In the genomic region with DNA sequence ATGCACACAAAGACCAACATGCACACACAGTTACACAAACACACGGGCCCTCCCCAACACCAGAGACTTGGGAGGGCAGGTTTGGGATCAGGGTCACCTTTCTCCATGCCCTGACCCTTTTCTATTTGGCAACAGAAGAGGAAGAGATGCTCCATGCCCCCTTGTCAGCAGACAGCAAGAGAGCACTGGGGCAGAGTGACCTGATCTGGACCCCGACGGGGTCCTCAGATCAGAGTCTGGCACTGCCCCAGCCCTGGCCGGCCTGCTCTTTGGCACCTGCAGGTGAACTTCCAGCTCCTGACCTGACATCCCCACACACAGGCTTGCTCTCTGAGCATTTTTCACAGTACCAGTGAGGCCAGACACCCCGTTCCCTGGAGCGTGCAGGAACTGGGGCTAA, we compare ENCODE assay signal across 16 cellular contexts. TPM values are rescaled to one million over a fixed set of nuclear protein-coding genes. Genes with fewer than 3 reads are reported as not detected.
DNase-seq lines count a peak whose midpoint lies in the region; ATAC-seq and TF ChIP-seq lines count a peak whose summit lies in the region.
"Had no signal": no experiment of that assay in that cellular context is flagged by ENCODE, and none has a peak within 500 bp of the region (broad histone marks: within the 10 kb centered on the region; RNA-seq: fewer than 3 reads in every experiment).

No MANE protein-coding gene starts in this region.

- H3K36me3 Mint-ChIP-seq in natural killer cell = no peaks in the 10 kb centered on the region

- no peak overlapping the region for H4K8ac ChIP-seq in neuronal stem cell (ENCODE audit: low read depth, low read length)

- intact Hi-C loops in Right ventricle myocardium superior (cut with DNase I) = no loop called here
- intact Hi-C loops in cardiac septum (cut with DNase I) = no loop called here
- intact Hi-C loops in heart right ventricle (cut with DNase I) = no loop called here
- intact Hi-C loops in lower leg skin (cut with DNase I; ENCODE audit: low total_unique reads) = no loop called here
- intact Hi-C loops in natural killer cell (cut with micrococcal nuclease) = no loop called here

- no peak overlapping the region for H3K4me2 ChIP-seq in neuronal stem cell (ENCODE audit: insufficient read depth, low read length, poor library complexity, severe bottlenecking)

- no peak overlapping the region for H3K4me3 Mint-ChIP-seq in natural killer cell
- H3K4me3 Mint-ChIP-seq: B cell; CD4-positive, alpha-beta T cell had no signal

- H3K27me3 ChIP-seq in heart right ventricle (no peaks in the 10 kb centered on the region), neuronal stem cell (ENCODE audit: control insufficient read depth in 3 of 3, insufficient read depth in 3 of 3, low read depth in 1 of 3, low read length in 3 of 3) (no peaks in the 10 kb centered on the region)

- peak overlapping the region; percentile 6 for H2BK15ac ChIP-seq in neuronal stem cell (ENCODE audit: low read length)

- no peaks in the 10 kb centered on the region for H3K9me3 Mint-ChIP-seq in natural killer cell
- H3K9me3 Mint-ChIP-seq: CD4-positive, alpha-beta T cell had no signal

- TF ChIP-seq POLR2A in lower leg skin (IDR thresholded peaks at IDR 0.05) = no peak

- no peak overlapping the region for H3K23ac ChIP-seq in neuronal stem cell (ENCODE audit: low read depth, low read length, poor library complexity)

- no peak overlapping the region for H2AFZ ChIP-seq in neuronal stem cell (ENCODE audit: low read length)
- H2AFZ ChIP-seq: GM23248 had no signal

- H3K27ac Mint-ChIP-seq in natural killer cell = no peak overlapping the region
- H3K27ac Mint-ChIP-seq: B cell; CD4-positive, alpha-beta T cell had no signal

- H3K18ac ChIP-seq in neuronal stem cell (ENCODE audit: low read length) = no peak overlapping the region

- no peak overlapping the region for H3K4ac ChIP-seq in neuronal stem cell (ENCODE audit: low read length)

- H3K4me1 ChIP-seq in heart right ventricle = peaks cover 6 to 57% (median 28%) of the 10 kb centered on the region in 9 donors
- H3K4me1 ChIP-seq in neuronal stem cell (ENCODE audit: control insufficient read depth in 2 of 2, insufficient read depth in 1 of 2, low read depth in 1 of 2, low read length in 2 of 2) = peaks cover 0 to 9% of the 10 kb centered on the region in 2 donors

- no peak overlapping the region for H2BK5ac ChIP-seq in neuronal stem cell (ENCODE audit: low read length)

- no peak overlapping the region for H2BK12ac ChIP-seq in neuronal stem cell (ENCODE audit: low read length)

- H3K9ac ChIP-seq in neuronal stem cell (ENCODE audit: low read depth, low read length, poor library complexity) = no peak overlapping the region
- H3K9ac ChIP-seq: GM23248 had no signal

- TF ChIP-seq CTCF in heart right ventricle (IDR thresholded peaks at IDR 0.05) (no peak), lower leg skin (IDR thresholded peaks at IDR 0.05) (no peak), natural killer cell (IDR thresholded peaks at IDR 0.05) (no peak)

- peaks cover 28 to 43% of the 10 kb centered on the region in 2 donors for H3K4me1 Mint-ChIP-seq in natural killer cell

- no peaks in the 10 kb centered on the region for H3K79me1 ChIP-seq in neuronal stem cell (ENCODE audit: low read depth, low read length)

- H3K27me3 Mint-ChIP-seq in natural killer cell (ENCODE audit: low read depth in 2 of 2) = no peaks in the 10 kb centered on the region
- H3K27me3 Mint-ChIP-seq: B cell; CD4-positive, alpha-beta T cell had no signal

- H3K4me3 ChIP-seq in heart right ventricle (no peak overlapping the region), neuronal stem cell (ENCODE audit: low read length in 2 of 2) (no peak overlapping the region), lower leg skin (ENCODE audit: low read depth, poor library complexity, severe bottlenecking) (no peak overlapping the region)
- H3K4me3 ChIP-seq: GM23248 had no signal

- H4K91ac ChIP-seq in neuronal stem cell (ENCODE audit: low read depth, low read length, poor library complexity) = no peak overlapping the region

- H3K36me3 ChIP-seq in heart right ventricle (peaks cover 0 to 84% (median 41%) of the 10 kb centered on the region in 9 donors), neuronal stem cell (replicated peaks in 1 of 2; ENCODE audit: control insufficient read depth in 2 of 2, insufficient read depth in 2 of 2, low read length in 2 of 2) (peaks cover 52 to 71% of the 10 kb centered on the region in 2 donors)

- WGBS in heart right ventricle, 2 donors = 52 to 56% methylated on average over 6 of the region's 6 CpGs
- WGBS in neuronal stem cell (ENCODE audit: extremely low coverage in 2 of 2, insufficient read length in 2 of 2, insufficient replicate concordance in 1 of 2), 2 donors = no CpG with 5 or more reads among the region's 6 CpGs
- 84 to 89% methylated on average over 6 of the region's 6 CpGs for WGBS in lower leg skin, 2 donors

- H3K14ac ChIP-seq in neuronal stem cell (ENCODE audit: low read length) = no peak overlapping the region

- no peak overlapping the region for H2AK5ac ChIP-seq in neuronal stem cell (ENCODE audit: low read depth, low read length)

- H3K27ac ChIP-seq in heart right ventricle (peak overlapping the region in 6 of 10 donors; percentile 31 to 77 (median 56)), neuronal stem cell (replicated peaks; ENCODE audit: low read length) (no peak overlapping the region)
- H3K27ac ChIP-seq: GM23248 had no signal

- H2BK120ac ChIP-seq in neuronal stem cell (ENCODE audit: low read depth, low read length) = no peak overlapping the region

- DNase-seq in Right ventricle myocardium superior = no peak
- no peak for DNase-seq in cardiac septum (ENCODE audit: low spot score)
- DNase-seq in heart right ventricle = no peak
- DNase-seq in neuronal stem cell (ENCODE audit: low spot score) = no peak
- no peak for DNase-seq in amniotic stem cell (lab: John Stamatoyannopoulos, UW)
- DNase-seq in lower leg skin (ENCODE audit: low spot score in 2 of 2) = no peak
- DNase-seq in natural killer cell = no peak
- no peak for DNase-seq in NCI-H2196 (lab: John Stamatoyannopoulos, UW; ENCODE audit: unreplicated experiment)
- DNase-seq: Caco-2; CD4-positive, alpha-beta T cell; GDM1; NCI-H1092 treated with DMSO at 0.1 percent for 48 hours; NCI-H2081 had no signal

- no peaks in the 10 kb centered on the region for H3K9me3 ChIP-seq in heart right ventricle
- H3K9me3 ChIP-seq in neuronal stem cell (replicated peaks in 1 of 2; ENCODE audit: control insufficient read depth in 2 of 2, insufficient read depth in 1 of 2, low read depth in 1 of 2, low read length in 2 of 2) = no peaks in the 10 kb centered on the region
- H3K9me3 ChIP-seq: Caco-2 had no signal

- peak; percentile 2 for ATAC-seq in Right ventricle myocardium superior (ENCODE audit: poor library complexity)
- ATAC-seq in heart right ventricle = peak in 5 of 8 donors; percentile 8 to 19 (median 9)
- no peak for ATAC-seq in natural killer cell
- ATAC-seq: Panc1 had no signal

RNA-seq across cellular contexts. Expression of a gene that starts 21.4 kb away (rescaled TPM):
- 52.1 TPM for total RNA-seq in Right ventricle myocardium superior
- total RNA-seq in cardiac septum = 195 TPM
- total RNA-seq in heart right ventricle = 100 to 1,000 TPM in 8 of 10 donors, 10 to 100 TPM in 2; 84.4 to 144 (median 122) TPM
- polyA plus RNA-seq in heart right ventricle = 100 to 1,000 TPM in 1 of 2 donors, 10 to 100 TPM in 1; 35.3 to 123 TPM
- polyA plus RNA-seq in neuronal stem cell (2013, experiment 1 of 2) = 34.7 TPM
- polyA plus RNA-seq in neuronal stem cell (2013, experiment 2 of 2) = 37.2 TPM
- 10 to 100 TPM; 17.2 to 22.8 (median 20.2) TPM for total RNA-seq in lower leg skin
- total RNA-seq in natural killer cell = 1 to 10 TPM in 1 of 3 donors, under 1 TPM in 2; 0.20 to 1.1 (median 0.31) TPM
- total RNA-seq: B cell; CD4-positive, alpha-beta T cell had no signal

RNA-seq across cellular contexts. Expression of a gene that starts 50.8 kb away (rescaled TPM):
- total RNA-seq in Right ventricle myocardium superior = 5.9 TPM
- 9.2 TPM for total RNA-seq in cardiac septum
- total RNA-seq in heart right ventricle = 1 to 10 TPM; 2.2 to 7.8 (median 4.1) TPM
- polyA plus RNA-seq in heart right ventricle = 10 to 100 TPM in 1 of 2 donors, 1 to 10 TPM in 1; 4.3 to 13.5 TPM
- polyA plus RNA-seq in neuronal stem cell (2013, experiment 1 of 2) = 37.0 TPM
- polyA plus RNA-seq in neuronal stem cell (2013, experiment 2 of 2) = 35.1 TPM
- 10 to 100 TPM in 1 of 4 donors, 1 to 10 TPM in 3; 8.4 to 15.3 (median 9.5) TPM for total RNA-seq in lower leg skin
- total RNA-seq in natural killer cell = 10 to 100 TPM in 2 of 3 donors, 1 to 10 TPM in 1; 7.2 to 12.4 (median 12.2) TPM

RNA-seq across cellular contexts. Expression of a gene that starts 51.0 kb away (rescaled TPM):
- 17.5 TPM for total RNA-seq in Right ventricle myocardium superior
- 23.5 TPM for total RNA-seq in cardiac septum
- total RNA-seq in heart right ventricle = 10 to 100 TPM; 17.6 to 27.2 (median 23.0) TPM
- 1 to 10 TPM; 2.7 to 4.0 TPM for polyA plus RNA-seq in heart right ventricle
- 19.9 TPM for polyA plus RNA-seq in neuronal stem cell (2013, experiment 1 of 2)
- 19.9 TPM for polyA plus RNA-seq in neuronal stem cell (2013, experiment 2 of 2)
- 10 to 100 TPM; 19.3 to 34.9 (median 31.5) TPM for total RNA-seq in lower leg skin
- total RNA-seq in natural killer cell = 100 to 1,000 TPM; 119 to 145 (median 120) TPM

Comparison
In these comparisons a context has a peak if more than half of its experiments do, and no peak if none do; other contexts are left out.
1. ATAC-seq: peak in Right ventricle myocardium superior (single experiment) and heart right ventricle (5 of 8); none in natural killer cell (0 of 3).
2. RNA of a gene that starts 21.4 kb away (total RNA-seq): 195 TPM in cardiac septum (single experiment), 84.4 to 144 TPM in heart right ventricle, 52.1 TPM in Right ventricle myocardium superior (single experiment) and 17.2 to 22.8 TPM in lower leg skin; 0.20 to 1.1 TPM in natural killer cell; every median in the first group is over 4 times any median in the second.